ENCODE assay signal across 22 cellular contexts in genomic region chr6:150370112-150370511, GRCh38. TPM values are rescaled to one million over a fixed set of nuclear protein-coding genes. Genes with fewer than 3 reads are reported as not detected.
"Had no signal": no experiment of that assay in that cellular context is flagged by ENCODE, and none has a peak within 500 bp of the region (broad histone marks: within the 10 kb centered on the region; RNA-seq: fewer than 3 reads in every experiment).

No MANE protein-coding gene starts in this region.

- H3K27ac ChIP-seq: epithelial cell of prostate, esophagus squamous epithelium, gastroesophageal sphincter, left ventricle myocardium inferior, ovary, right atrium auricular region, stomach, thoracic aorta, vagina had no signal

- H3K36me3 ChIP-seq: esophagus squamous epithelium, gastroesophageal sphincter, left ventricle myocardium inferior, ovary, right atrium auricular region, stomach, thoracic aorta, vagina had no signal

- H3K27me3 ChIP-seq: esophagus squamous epithelium, gastroesophageal sphincter, ovary, right atrium auricular region, stomach, vagina had no signal

- ATAC-seq: effector memory CD8-positive, alpha-beta T cell; gastroesophageal sphincter; left cardiac atrium had no signal

- H3K4me1 ChIP-seq: gastroesophageal sphincter, right atrium auricular region, stomach had no signal

- H3K9me3 ChIP-seq: esophagus squamous epithelium, gastroesophageal sphincter, left ventricle myocardium inferior, ovary, right atrium auricular region, stomach, thoracic aorta, vagina had no signal

- H3K4me3 ChIP-seq: esophagus squamous epithelium, gastroesophageal sphincter, left ventricle myocardium inferior, ovary, right atrium auricular region, stomach, thoracic aorta, vagina had no signal

- DNase-seq: effector memory CD8-positive, alpha-beta T cell; esophagus squamous epithelium; foreskin fibroblast; immature natural killer cell; left cardiac atrium; left ventricle myocardium inferior; mesendoderm; naive B cell; ovary; small intestine; stimulated activated CD4-positive, alpha-beta T cell treated with anti-CD3 and anti-CD28 coated beads, Interleukin-12 subunit alpha, Interleukin-12 subunit beta, amount 100 ng/mL, for 4 hours; stimulated activated naive CD4-positive, alpha-beta T cell; stomach; substantia nigra had no signal

- FAIRE-seq: keratinocyte, small intestine had no signal

RNA-seq across cellular contexts. Expression of gene IYD, which starts 1.3 kb away (rescaled TPM):
- total RNA-seq: esophagus squamous epithelium, gastroesophageal sphincter, left cardiac atrium, left ventricle myocardium inferior, ovary, posterior vena cava, right atrium auricular region, vagina had no signal
- polyA plus RNA-seq: immature natural killer cell, keratinocyte, neural cell, ovary had no signal
